ENCODE assay signal across 9 cellular contexts in genomic region chr14:71050227-71050823, GRCh38.
DNase-seq lines count a peak whose midpoint lies in the region; ATAC-seq and TF ChIP-seq lines count a peak whose summit lies in the region.
"Had no signal": no experiment of that assay in that cellular context is flagged by ENCODE, and none has a peak within 500 bp of the region (broad histone marks: within the 10 kb centered on the region; RNA-seq: fewer than 3 reads in every experiment).

No MANE protein-coding gene starts in this region.

- H2AFZ ChIP-seq in neural progenitor cell (replicated peaks), result no peak overlapping the region

- peak; percentile 52 for DNase-seq in ELR (ENCODE audit: low read depth)
- DNase-seq in LNCaP clone FGC (ENCODE audit: low read depth), result no peak
- peak; percentile 32 to 44 for DNase-seq in cardiac fibroblast (ENCODE audit: low read depth in 2 of 2)
- DNase-seq in neural progenitor cell (ENCODE audit: low spot score), result no peak
- no peak for DNase-seq in DMS114 treated with DMSO at 0.1 percent for 48 hours (lab: John Stamatoyannopoulos, UW; ENCODE audit: unreplicated experiment)
- DNase-seq in activated CD4-positive, alpha-beta T cell treated with anti-CD3 and anti-CD28 coated beads, Interleukin-2, amount 10 ng/mL, durations not matched to agents 7 days and 5 days, result no peak
- DNase-seq: stimulated activated naive CD8-positive, alpha-beta T cell treated with anti-CD3 and anti-CD28 coated beads, Interleukin-15, Interleukin-2, amounts not matched to agents 100 U/mL and 50 U/mL, for 24 hours had no signal

- H3K27ac ChIP-seq in neural progenitor cell, result no peak overlapping the region
- H3K27ac ChIP-seq: neutrophil had no signal

- no peak overlapping the region for H3K4me3 ChIP-seq in LNCaP clone FGC (ENCODE audit: low read depth, low read length)
- H3K4me3 ChIP-seq in cardiac fibroblast (replicated peaks in 1 of 2; ENCODE audit: low read depth in 2 of 2, low read length in 2 of 2), result no peak overlapping the region
- H3K4me3 ChIP-seq in neural progenitor cell, result no peak overlapping the region

- peaks cover 14% of the 10 kb centered on the region for H3K4me1 ChIP-seq in neural progenitor cell

- H3F3A ChIP-seq in neural progenitor cell (ENCODE audit: low read depth), result peaks cover 2% of the 10 kb centered on the region

- no peaks in the 10 kb centered on the region for H3K4me1 Mint-ChIP-seq in neural progenitor cell
- H3K4me1 Mint-ChIP-seq in activated CD4-positive, alpha-beta T cell treated with anti-CD3 and anti-CD28 coated beads, Interleukin-2, amount 10 ng/mL, durations not matched to agents 7 days and 5 days, result no peaks in the 10 kb centered on the region

- no peaks in the 10 kb centered on the region for H3K9me3 ChIP-seq in neural progenitor cell (ENCODE audit: low read depth)
- H3K9me3 ChIP-seq: neutrophil had no signal

- no peaks in the 10 kb centered on the region for H3K79me2 ChIP-seq in neural progenitor cell (ENCODE audit: low read depth)

- peaks cover 37% of the 10 kb centered on the region for H3K36me3 ChIP-seq in neural progenitor cell

- H3K27me3 Mint-ChIP-seq in neural progenitor cell (ENCODE audit: insufficient read depth, low read depth), result no peaks in the 10 kb centered on the region
- H3K27me3 Mint-ChIP-seq in activated CD4-positive, alpha-beta T cell treated with anti-CD3 and anti-CD28 coated beads, Interleukin-2, amount 10 ng/mL, durations not matched to agents 7 days and 5 days, result no peaks in the 10 kb centered on the region

- no peak overlapping the region for H3K4me2 ChIP-seq in neural progenitor cell

- POLR2A ChIA-PET in activated CD4-positive, alpha-beta T cell treated with anti-CD3 and anti-CD28 coated beads, Interleukin-2, amount 10 ng/mL, durations not matched to agents 7 days and 5 days (lab: Charles Lee), result no interaction called here

- no peak overlapping the region for H3K4me3 Mint-ChIP-seq in neural progenitor cell
- H3K4me3 Mint-ChIP-seq in activated CD4-positive, alpha-beta T cell treated with anti-CD3 and anti-CD28 coated beads, Interleukin-2, amount 10 ng/mL, durations not matched to agents 7 days and 5 days, result no peak overlapping the region

- H3K9ac ChIP-seq in neural progenitor cell, result no peak overlapping the region

- TF ChIP-seq CTCF in LNCaP clone FGC (IDR thresholded peaks at IDR 0.05; ENCODE audit: control insufficient read depth, extremely low read depth, insufficient read depth) (peak; percentile 40), cardiac fibroblast (IDR thresholded peaks at IDR 0.05; ENCODE audit: low read depth, low read length) (peak; percentile 49), neural progenitor cell (IDR thresholded peaks at IDR 0.05) (peak; percentile 43)

- no peaks in the 10 kb centered on the region for H3K27me3 ChIP-seq in neural progenitor cell
- H3K27me3 ChIP-seq: neutrophil had no signal

- H3K36me3 Mint-ChIP-seq in neural progenitor cell, result peaks cover 19% of the 10 kb centered on the region
- H3K36me3 Mint-ChIP-seq in activated CD4-positive, alpha-beta T cell treated with anti-CD3 and anti-CD28 coated beads, Interleukin-2, amount 10 ng/mL, durations not matched to agents 7 days and 5 days (ENCODE audit: low read depth), result peaks cover 29% of the 10 kb centered on the region

- CTCF ChIA-PET in activated CD4-positive, alpha-beta T cell treated with anti-CD3 and anti-CD28 coated beads, Interleukin-2, amount 10 ng/mL, durations not matched to agents 7 days and 5 days (lab: Charles Lee), result interaction anchor here (0.7 kb wide), 1 partner anchor 221 kb away, joined by 3 read pairs; no protein-coding TSS in a partner anchor

- no peak overlapping the region for H3K27ac Mint-ChIP-seq in neural progenitor cell
- no peak overlapping the region for H3K27ac Mint-ChIP-seq in activated CD4-positive, alpha-beta T cell treated with anti-CD3 and anti-CD28 coated beads, Interleukin-2, amount 10 ng/mL, durations not matched to agents 7 days and 5 days

- no peak for ATAC-seq in GM21619 (IDR thresholded peaks at IDR 0.05; ENCODE audit: unreplicated experiment)
- ATAC-seq: stimulated activated naive CD8-positive, alpha-beta T cell treated with anti-CD3 and anti-CD28 coated beads, Interleukin-15, Interleukin-2, amounts not matched to agents 100 U/mL and 50 U/mL, for 24 hours had no signal

- peaks cover 7% of the 10 kb centered on the region for H4K20me1 ChIP-seq in neural progenitor cell (ENCODE audit: low read depth)

- no peaks in the 10 kb centered on the region for H3K9me3 Mint-ChIP-seq in neural progenitor cell
- H3K9me3 Mint-ChIP-seq in activated CD4-positive, alpha-beta T cell treated with anti-CD3 and anti-CD28 coated beads, Interleukin-2, amount 10 ng/mL, durations not matched to agents 7 days and 5 days, result no peaks in the 10 kb centered on the region

Comparison
In these comparisons a context has a peak if more than half of its experiments do, and no peak if none do; other contexts are left out.
1. DNase-seq: peak in ELR (single experiment) and cardiac fibroblast (2 of 2); none in LNCaP clone FGC (single experiment), neural progenitor cell (single experiment), DMS114 treated with DMSO at 0.1 percent for 48 hours (single experiment) and activated CD4-positive, alpha-beta T cell treated with anti-CD3 and anti-CD28 coated beads, Interleukin-2, amount 10 ng/mL, durations not matched to agents 7 days and 5 days (single experiment).
2. Peak in every context shown above with its lines, with median percentiles within 50 percentile points of each other: CTCF ChIP-seq.